In genomic region chr18:37440206-37440605, GRCh38 we compare ENCODE assay signal across 17 cellular contexts.
DNase-seq lines count a peak whose midpoint lies in the region; ATAC-seq and TF ChIP-seq lines count a peak whose summit lies in the region.
"Had no signal": no experiment of that assay in that cellular context is flagged by ENCODE, and none has a peak within 500 bp of the region (broad histone marks: within the 10 kb centered on the region; RNA-seq: fewer than 3 reads in every experiment).

No MANE protein-coding gene starts in this region.

- intact Hi-C loops in left ventricle myocardium inferior (cut with micrococcal nuclease) = no loop called here
- intact Hi-C loops in testis (cut with DNase I; ENCODE audit: low total_unique reads) = no loop called here

- H3K27me3 ChIP-seq in left ventricle myocardium inferior (ENCODE audit: low read depth) (peaks cover 27% of the 10 kb centered on the region), right atrium auricular region (no peaks in the 10 kb centered on the region), testis (no peaks in the 10 kb centered on the region)

- peaks cover 4% of the 10 kb centered on the region for H3K27me3 Mint-ChIP-seq in activated T-cell treated with anti-CD3 and anti-CD28 coated beads, Interleukin-2, amount 50 U/mL, for 4 hours (ENCODE audit: low read depth)
- H3K27me3 Mint-ChIP-seq: CD4-positive, alpha-beta T cell had no signal

- H3K9me3 Mint-ChIP-seq in activated T-cell treated with anti-CD3 and anti-CD28 coated beads, Interleukin-2, amount 50 U/mL, for 4 hours = no peaks in the 10 kb centered on the region
- H3K9me3 Mint-ChIP-seq: CD4-positive, alpha-beta T cell; HFFc6 had no signal

- no peak for TF ChIP-seq CTCF in left ventricle myocardium inferior (IDR thresholded peaks at IDR 0.05; ENCODE audit: borderline replicate concordance)
- no peak for TF ChIP-seq CTCF in right atrium auricular region (IDR thresholded peaks at IDR 0.05)
- TF ChIP-seq CTCF in testis (IDR thresholded peaks at IDR 0.05) = no peak

- H3K36me3 ChIP-seq in left ventricle myocardium inferior (no peaks in the 10 kb centered on the region), right atrium auricular region (no peaks in the 10 kb centered on the region), testis (ENCODE audit: low read depth, missing control alignments) (no peaks in the 10 kb centered on the region)

- H3K9me3 ChIP-seq in left ventricle myocardium inferior (replicated peaks) = peaks cover 7% of the 10 kb centered on the region
- H3K9me3 ChIP-seq in right atrium auricular region = no peaks in the 10 kb centered on the region
- no peaks in the 10 kb centered on the region for H3K9me3 ChIP-seq in testis

- 47 to 66% methylated on average over 6 of the region's 6 CpGs for WGBS in testis, 2 donors

- no peaks in the 10 kb centered on the region for H3K4me1 Mint-ChIP-seq in activated T-cell treated with anti-CD3 and anti-CD28 coated beads, Interleukin-2, amount 50 U/mL, for 4 hours (ENCODE audit: low read depth)

- no peak overlapping the region for H3K4me3 Mint-ChIP-seq in activated T-cell treated with anti-CD3 and anti-CD28 coated beads, Interleukin-2, amount 50 U/mL, for 4 hours
- H3K4me3 Mint-ChIP-seq: CD4-positive, alpha-beta T cell; HFFc6 had no signal

- H3K27ac ChIP-seq in left ventricle myocardium inferior (replicated peaks) (no peak overlapping the region), right atrium auricular region (no peak overlapping the region), testis (no peak overlapping the region)
- H3K27ac ChIP-seq: 22Rv1 had no signal

- H3K4me1 ChIP-seq in left ventricle myocardium inferior = peaks cover 17% of the 10 kb centered on the region
- H3K4me1 ChIP-seq in right atrium auricular region = peaks cover 0 to 6% of the 10 kb centered on the region in 2 donors
- peaks cover 4% of the 10 kb centered on the region for H3K4me1 ChIP-seq in testis

- H3K36me3 Mint-ChIP-seq in activated T-cell treated with anti-CD3 and anti-CD28 coated beads, Interleukin-2, amount 50 U/mL, for 4 hours (ENCODE audit: insufficient read depth) = no peaks in the 10 kb centered on the region

- H3K4me3 ChIP-seq in left ventricle myocardium inferior = no peak overlapping the region
- no peak overlapping the region for H3K4me3 ChIP-seq in right atrium auricular region
- no peak overlapping the region for H3K4me3 ChIP-seq in testis

- no peak for TF ChIP-seq POLR2A in testis (IDR thresholded peaks at IDR 0.05)

- ATAC-seq in activated T-cell treated with anti-CD3 and anti-CD28 coated beads, Interleukin-2, amount 50 U/mL, for 4 hours = no peak
- ATAC-seq: HepG2 had no signal

- DNase-seq in DMS 273 (lab: John Stamatoyannopoulos, UW; ENCODE audit: unreplicated experiment) (peak; percentile 52), DMS 273 treated with DMSO at 0.1 percent for 48 hours (lab: John Stamatoyannopoulos, UW) (no peak), left ventricle myocardium inferior (peak; percentile 30), right atrium auricular region (ENCODE audit: low spot score) (no peak), cerebellar cortex (ENCODE audit: low spot score) (peak; percentile 62), testis (peak; percentile 31), RKO (ENCODE audit: low spot score) (no peak)
- no peak for DNase-seq in activated T-cell treated with anti-CD3 and anti-CD28 coated beads, Interleukin-2, amount 50 U/mL, for 4 hours
- DNase-seq: Calu3; CD4-positive, alpha-beta T cell; DMS153; DMS79 treated with DMSO at 0.1 percent for 48 hours; GF-D8; HCEC 1CT; HFFc6 had no signal

Comparison
In these comparisons a context has a peak if more than half of its experiments do, and no peak if none do; other contexts are left out.
1. DNase-seq: peak in DMS 273 (single experiment), left ventricle myocardium inferior (single experiment), cerebellar cortex (single experiment) and testis (single experiment); none in DMS 273 treated with DMSO at 0.1 percent for 48 hours (single experiment), right atrium auricular region (single experiment), RKO (single experiment) and activated T-cell treated with anti-CD3 and anti-CD28 coated beads, Interleukin-2, amount 50 U/mL, for 4 hours (single experiment).